8 cellular contexts compared by ENCODE assay signal in genomic region chr19:35247526-35248309, GRCh38. TPM values are rescaled to one million over a fixed set of nuclear protein-coding genes. Genes with fewer than 3 reads are reported as not detected.
DNase-seq lines count a peak whose midpoint lies in the region; ATAC-seq, FAIRE-seq and TF ChIP-seq lines count a peak whose summit lies in the region.

No MANE protein-coding gene starts in this region.

- POLR2A ChIA-PET in HCT116 (lab: Charles Lee) = interaction anchor here (1.0 kb wide), 1 partner anchor 761 kb away, joined by 3 read pairs; the partner anchor contains the start of gene SYNE4

- intact Hi-C loops in HCT116 (cut with micrococcal nuclease) = loop anchor here (5.0 kb wide), 2 partner anchors 85 to 180 kb away; no protein-coding TSS in a partner anchor

- peaks cover 10 to 26% of the 10 kb centered on the region in 2 experiments for H3K4me1 ChIP-seq in HCT116 (ENCODE audit: control insufficient read depth in 1 of 2, insufficient read depth in 2 of 2, low read length in 2 of 2)

- CTCF ChIA-PET in HCT116 (lab: Charles Lee) = interaction anchor here (1.5 kb wide), 1 partner anchor 106 kb away, joined by 4 read pairs; no protein-coding TSS in a partner anchor

- peak overlapping the region; percentile 98 to 99 for H3K4me3 ChIP-seq in HCT116 (replicated peaks in 1 of 2; ENCODE audit: low read depth in 1 of 2, low read length in 2 of 2)
- H3K4me3 ChIP-seq in fibroblast of the aortic adventitia (ENCODE audit: low read depth, low read length) = no peak overlapping the region

- no peak overlapping the region for H2AFZ ChIP-seq in HCT116 (ENCODE audit: low read depth, low read length, poor library complexity, severe bottlenecking)

- peak overlapping the region; percentile 93 for H3K9ac ChIP-seq in HCT116 (ENCODE audit: low read length)

- H3K9me2 ChIP-seq in HCT116 (ENCODE audit: insufficient read depth) = no peaks in the 10 kb centered on the region

- H4K20me1 ChIP-seq in HCT116 (ENCODE audit: insufficient read depth) = peaks cover 4% of the 10 kb centered on the region; the same call in 1 of the 2 replicates

- H3K27ac ChIP-seq in HCT116 (ENCODE audit: low read depth, low read length) = peak overlapping the region; percentile 98

- ATAC-seq in HCT116 (peak; percentile 75), omental fat pad (ENCODE audit: low FRiP score) (peak; percentile 86)

- peak; percentile 70 for FAIRE-seq in G401.6 (lab: Jason Lieb, UNC)

- 0 out of 4 replicates have a peak, but pooled peaks cover 0 to 5% of the 10 kb centered on the region in 2 experiments for H3K9me3 ChIP-seq in HCT116 (ENCODE audit: control insufficient read depth in 1 of 2, insufficient read depth in 1 of 2, low read depth in 1 of 2, low read length in 2 of 2)

- TF ChIP-seq CTCF in HCT116 (IDR thresholded peaks at IDR 0.05 in 2 of 3, conservative IDR thresholded peaks at IDR 0.05 in 1 of 3; ENCODE audit: borderline replicate concordance in 1 of 3, insufficient read depth in 1 of 3, low read depth in 2 of 3, low read length in 2 of 3) = peak in 2 of 3 experiments; percentile 51 to 61; a peak in 5 of 6 replicates
- TF ChIP-seq CTCF in fibroblast of the aortic adventitia (IDR thresholded peaks at IDR 0.05; ENCODE audit: insufficient read depth, low read length) = peak; percentile 12
- TF ChIP-seq CTCF in omental fat pad (IDR thresholded peaks at IDR 0.05) = no peak

- BruUV-seq in HCT116 (replicated peaks; lab: Mats Ljungman, UMichigan) = no TSS peak

- no peaks in the 10 kb centered on the region for H3K27me3 ChIP-seq in HCT116 (ENCODE audit: insufficient read depth, low read length)

- TF ChIP-seq POLR2A in HCT116 (IDR thresholded peaks at IDR 0.05; ENCODE audit: borderline replicate concordance, extremely low read depth, insufficient read depth, insufficient read length) = peak; percentile 40

- peak; percentile 95 for DNase-seq in HCT116 (ENCODE audit: low read depth, low spot score)
- DNase-seq in NCI-H2081 (lab: John Stamatoyannopoulos, UW) = peak; percentile 82 to 90
- DNase-seq in activated CD8-positive, alpha-beta memory T cell treated with anti-CD3 and anti-CD28 coated beads, Interleukin-2, amount 50 U/mL, for 4 hours = peak; percentile 63
- DNase-seq in fibroblast of the aortic adventitia (ENCODE audit: low read depth) = no peak
- DNase-seq in omental fat pad (ENCODE audit: low spot score) = no peak
- no peak for DNase-seq in UCSD-AML1 (lab: John Stamatoyannopoulos, UW; ENCODE audit: unreplicated experiment)
- no peak for DNase-seq in NCI-H1694 (lab: John Stamatoyannopoulos, UW)

- peaks cover 7 to 17% of the 10 kb centered on the region in 2 experiments; a peak in 3 of 4 replicates for H3K36me3 ChIP-seq in HCT116 (ENCODE audit: control insufficient read depth in 1 of 2, insufficient read depth in 2 of 2, low read length in 2 of 2)

- peaks cover 37% of the 10 kb centered on the region for H3K79me2 ChIP-seq in HCT116 (ENCODE audit: insufficient read depth, low read length)

- TF ChIP-seq RAD21 in HCT116 (IDR thresholded peaks at IDR 0.05; ENCODE audit: low read depth) = peak; percentile 74

- peak overlapping the region; percentile 93 for H3K4me2 ChIP-seq in HCT116 (ENCODE audit: low read length)

- RAD21 ChIA-PET in HCT116 (lab: Charles Lee; ENCODE audit: low non-redundant PET in 1 of 2, low total read pairs in 2 of 2, uncharacterized antibody in 2 of 2, unreplicated experiment in 2 of 2) = no interaction called here

TF ChIP-seq in HCT116, 20 proteins besides CTCF, POLR2A, EP300 and RAD21:
- TF ChIP-seq, protein P1, sequence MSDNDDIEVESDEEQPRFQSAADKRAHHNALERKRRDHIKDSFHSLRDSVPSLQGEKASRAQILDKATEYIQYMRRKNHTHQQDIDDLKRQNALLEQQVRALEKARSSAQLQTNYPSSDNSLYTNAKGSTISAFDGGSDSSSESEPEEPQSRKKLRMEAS (IDR thresholded peaks at IDR 0.05) = peak; percentile 81
- TF ChIP-seq SP1 (IDR thresholded peaks at IDR 0.05; ENCODE audit: low read depth) (peak; percentile 72), SIN3A (IDR thresholded peaks at IDR 0.05; ENCODE audit: low read depth) (peak; percentile 41; the same call in 1 of the 2 replicates), FOSL1 (IDR thresholded peaks at IDR 0.05; ENCODE audit: low read depth) (no peak), EGR1 (IDR thresholded peaks at IDR 0.05; ENCODE audit: low read depth) (peak; percentile 89), CBX3 (IDR thresholded peaks at IDR 0.05; ENCODE audit: low read depth) (peak; percentile 8; the same call in 1 of the 2 replicates), ZNF274 (IDR thresholded peaks at IDR 0.05; ENCODE audit: low read depth, low read length) (no peak), POLR2AphosphoS5 (IDR thresholded peaks at IDR 0.05; ENCODE audit: low read depth, low read length) (peak; percentile 89)

RNA-seq across cellular contexts. Expression of gene LSR, which starts 1.1 kb away (rescaled TPM):
- total RNA-seq in HCT116 (2021; ENCODE audit: unreplicated experiment) = 211 TPM
- polyA plus RNA-seq in HCT116 (2012) = 486 and 684 TPM in 2 replicates
- 0.54 TPM in 1 of 2 replicates, not detected in the other for total RNA-seq in fibroblast of the aortic adventitia (ENCODE audit: low replicate concordance)
- 10 to 100 TPM; 10.4 to 30.9 (median 17.9) TPM for total RNA-seq in omental fat pad

RNA-seq across cellular contexts. Expression of gene FAM187B, which starts 19.2 kb away (rescaled TPM):
- total RNA-seq in HCT116 (2021; ENCODE audit: unreplicated experiment) (not detected), fibroblast of the aortic adventitia (ENCODE audit: low replicate concordance) (not detected in 2 replicates), omental fat pad (not detected)
- not detected in 2 replicates for polyA plus RNA-seq in HCT116 (2012)

RNA-seq across cellular contexts. Expression of gene USF2, which starts 21.0 kb away (rescaled TPM):
- total RNA-seq in HCT116 (2021; ENCODE audit: unreplicated experiment) = 98.4 TPM
- 92.9 and 106 TPM in 2 replicates for polyA plus RNA-seq in HCT116 (2012)
- 51.6 and 72.9 TPM in 2 replicates for total RNA-seq in fibroblast of the aortic adventitia (ENCODE audit: low replicate concordance)
- total RNA-seq in omental fat pad = 100 to 1,000 TPM in 2 of 4 donors, 10 to 100 TPM in 2; 67.0 to 106 (median 92.0) TPM

RNA-seq across cellular contexts. Expression of gene HAMP, which starts 34.6 kb away (rescaled TPM):
- total RNA-seq in HCT116 (2021; ENCODE audit: unreplicated experiment) (not detected), fibroblast of the aortic adventitia (ENCODE audit: low replicate concordance) (not detected in 2 replicates), omental fat pad (1 to 10 TPM in 1 of 4 donors, not detected in 3; 1.3 TPM)
- polyA plus RNA-seq in HCT116 (2012) = not detected in 2 replicates

RNA-seq across cellular contexts. Expression of gene MAG, which starts 44.2 kb away (rescaled TPM):
- total RNA-seq in HCT116 (2021; ENCODE audit: unreplicated experiment) = 0.17 TPM
- polyA plus RNA-seq in HCT116 (2012) = 0.06 and 0.23 TPM in 2 replicates
- not detected in 2 replicates for total RNA-seq in fibroblast of the aortic adventitia (ENCODE audit: low replicate concordance)
- not detected for total RNA-seq in omental fat pad

Comparison
In these comparisons a context has a peak if more than half of its experiments do, and no peak if none do; other contexts are left out.
1. DNase-seq: peak in HCT116 (single experiment), NCI-H2081 (2 of 2) and activated CD8-positive, alpha-beta memory T cell treated with anti-CD3 and anti-CD28 coated beads, Interleukin-2, amount 50 U/mL, for 4 hours (single experiment); none in fibroblast of the aortic adventitia (single experiment), omental fat pad (single experiment), UCSD-AML1 (single experiment) and NCI-H1694 (single experiment).
2. CTCF ChIP-seq: peak in HCT116 (2 of 3) and fibroblast of the aortic adventitia (single experiment); none in omental fat pad (0 of 3).